ENCODE assay signal across 12 cellular contexts in the genomic region with DNA sequence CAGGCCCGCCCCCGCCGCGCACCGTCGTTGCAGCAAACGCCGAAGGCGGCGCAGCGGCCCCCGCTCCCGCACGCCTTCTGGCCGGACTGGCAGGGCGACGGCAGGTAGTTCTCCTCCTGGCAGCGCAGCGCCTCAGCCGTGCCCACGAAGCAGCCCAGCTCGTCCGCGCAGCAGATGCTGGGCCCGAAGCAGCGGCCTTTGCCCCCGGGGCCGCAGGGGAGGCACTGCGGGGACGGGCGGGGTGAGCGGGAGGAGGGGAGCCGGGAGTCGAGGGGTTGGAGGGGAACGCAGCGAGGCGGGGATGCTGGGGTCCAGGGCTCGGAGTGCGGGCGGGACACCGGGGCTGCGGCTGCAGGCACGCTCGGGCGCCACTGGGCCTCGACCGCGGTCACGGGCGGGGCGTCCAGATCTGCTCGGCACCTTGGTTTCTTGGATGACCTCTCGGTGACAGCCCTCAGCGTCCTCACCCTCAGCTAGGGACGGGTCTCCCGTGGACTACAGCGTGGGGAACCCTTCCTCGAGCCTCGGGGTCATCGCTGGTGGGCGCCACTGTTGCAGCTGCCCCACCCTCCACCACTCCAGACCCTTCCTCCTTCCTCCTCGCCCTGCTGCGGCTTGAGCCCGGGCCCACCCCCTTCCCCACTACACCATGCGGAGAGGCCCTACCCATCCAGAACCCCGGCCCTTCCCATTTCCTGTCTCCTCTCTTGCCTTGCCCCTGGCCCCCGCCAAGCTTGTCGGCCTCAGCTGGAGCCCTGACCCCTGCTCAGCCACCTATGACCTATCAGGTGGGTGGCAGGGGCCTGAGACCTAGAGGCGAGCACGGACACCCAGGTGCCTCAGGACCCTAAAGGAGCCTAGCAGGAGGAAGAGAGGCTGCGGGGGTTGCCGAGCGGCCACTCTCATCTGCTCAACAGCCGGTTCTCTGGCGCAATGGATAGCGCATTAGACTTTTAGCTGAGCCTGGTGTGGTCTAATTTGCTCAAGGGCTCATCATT. TPM values are rescaled to one million over a fixed set of nuclear protein-coding genes. Genes with fewer than 3 reads are reported as not detected.
A peak's percentile ranks its signal among the peaks of the same experiment; 100 is the strongest.
DNase-seq lines count a peak whose midpoint lies in the region; ATAC-seq, FAIRE-seq and TF ChIP-seq lines count a peak whose summit lies in the region.
"Had no signal": no experiment of that assay in that cellular context is flagged by ENCODE, and none has a peak within 500 bp of the region (broad histone marks: within the 10 kb centered on the region; RNA-seq: fewer than 3 reads in every experiment).

No MANE protein-coding gene starts in this region.

- TF ChIP-seq CTCF in cardiac muscle cell (IDR thresholded peaks at IDR 0.05; ENCODE audit: low read depth, low read length) (no peak), right atrium auricular region (IDR thresholded peaks at IDR 0.05) (no peak), bronchial epithelial cell (IDR thresholded peaks at IDR 0.05; ENCODE audit: insufficient read depth, low read length, severe bottlenecking) (no peak), mesothelial cell of epicardium (IDR thresholded peaks at IDR 0.05; ENCODE audit: unreplicated experiment) (no peak), type B pancreatic cell (conservative IDR thresholded peaks at IDR 0.05) (no peak), uterus (IDR thresholded peaks at IDR 0.05) (no peak)

- H3K4me1 ChIP-seq in cardiac muscle cell (ENCODE audit: low read depth), result no peaks in the 10 kb centered on the region
- peaks cover 0 to 20% of the 10 kb centered on the region in 2 donors for H3K4me1 ChIP-seq in right atrium auricular region
- no peaks in the 10 kb centered on the region for H3K4me1 ChIP-seq in uterus

- H3K27me3 Mint-ChIP-seq in mesothelial cell of epicardium (ENCODE audit: low read depth), result peaks cover 67% of the 10 kb centered on the region
- peaks cover 66% of the 10 kb centered on the region for H3K27me3 Mint-ChIP-seq in type B pancreatic cell

- TF ChIP-seq POLR2A in uterus (IDR thresholded peaks at IDR 0.05), result no peak

- DNase-seq in cardiac muscle cell (ENCODE audit: low read depth in 1 of 2, low spot score in 1 of 2) (no peak), right atrium auricular region (ENCODE audit: low spot score) (no peak), bronchial epithelial cell (ENCODE audit: low read depth) (no peak), mesothelial cell of epicardium (ENCODE audit: low spot score in 2 of 2, unreplicated experiment in 2 of 2) (no peak), type B pancreatic cell (ENCODE audit: extremely low spot score, unreplicated experiment) (no peak), uterus (no peak), NOMO-1 treated with DMSO at 0.1 percent for 48 hours (lab: John Stamatoyannopoulos, UW; ENCODE audit: unreplicated experiment) (no peak)
- DNase-seq: NCI-H524 treated with DMSO at 0.1 percent for 48 hours had no signal

- no peaks in the 10 kb centered on the region for H3K36me3 Mint-ChIP-seq in mesothelial cell of epicardium
- H3K36me3 Mint-ChIP-seq in type B pancreatic cell, result no peaks in the 10 kb centered on the region

- H3K27ac ChIP-seq in cardiac muscle cell (no peak overlapping the region), right atrium auricular region (no peak overlapping the region), uterus (no peak overlapping the region)
- H3K27ac ChIP-seq: adrenal gland had no signal

- intact Hi-C loops in uterus (cut with DNase I; ENCODE audit: low total_unique reads), result no loop called here

- no peak for FAIRE-seq in bronchial epithelial cell (lab: Jason Lieb, UNC)
- FAIRE-seq: D721Med had no signal

- H3K9me3 Mint-ChIP-seq in mesothelial cell of epicardium, result no peaks in the 10 kb centered on the region
- no peaks in the 10 kb centered on the region for H3K9me3 Mint-ChIP-seq in type B pancreatic cell

- H3K4me3 ChIP-seq in cardiac muscle cell (peak overlapping the region; percentile 17), right atrium auricular region (peak overlapping the region in 1 of 2 donors; percentile 38), bronchial epithelial cell (ENCODE audit: low read depth, low read length) (peak overlapping the region; percentile 6), uterus (no peak overlapping the region)

- H3K4me3 Mint-ChIP-seq in mesothelial cell of epicardium (peak overlapping the region; percentile 47), type B pancreatic cell (peak overlapping the region; percentile 52)

- H3K27me3 ChIP-seq in cardiac muscle cell, result peaks cover 67% of the 10 kb centered on the region
- H3K27me3 ChIP-seq in right atrium auricular region, result peaks cover 6 to 14% of the 10 kb centered on the region in 2 donors
- H3K27me3 ChIP-seq in bronchial epithelial cell (ENCODE audit: control insufficient read depth, insufficient read depth, low read length), result peaks cover 19% of the 10 kb centered on the region
- H3K27me3 ChIP-seq in uterus, result peaks cover 4 to 7% of the 10 kb centered on the region in 2 donors
- H3K27me3 ChIP-seq: adrenal gland had no signal

- H3K27ac Mint-ChIP-seq in mesothelial cell of epicardium (no peak overlapping the region), type B pancreatic cell (no peak overlapping the region)

- H3K4me1 Mint-ChIP-seq in mesothelial cell of epicardium (no peaks in the 10 kb centered on the region), type B pancreatic cell (ENCODE audit: unreplicated experiment) (no peaks in the 10 kb centered on the region)

- H3K9me3 ChIP-seq in cardiac muscle cell (ENCODE audit: low read depth) (no peaks in the 10 kb centered on the region), right atrium auricular region (no peaks in the 10 kb centered on the region), uterus (no peaks in the 10 kb centered on the region)
- H3K9me3 ChIP-seq: adrenal gland had no signal

- no peak for ATAC-seq in GM21360 (IDR thresholded peaks at IDR 0.05; ENCODE audit: unreplicated experiment)

- no peaks in the 10 kb centered on the region for H3K36me3 ChIP-seq in cardiac muscle cell
- H3K36me3 ChIP-seq in right atrium auricular region, result no peaks in the 10 kb centered on the region
- H3K36me3 ChIP-seq in bronchial epithelial cell (ENCODE audit: control insufficient read depth, insufficient read depth, low read length), result no peaks in the 10 kb centered on the region
- H3K36me3 ChIP-seq in uterus, result no peaks in the 10 kb centered on the region
- H3K36me3 ChIP-seq: adrenal gland had no signal

RNA-seq across cellular contexts. Expression of a gene that starts 1.3 kb away (rescaled TPM):
- total RNA-seq in cardiac muscle cell (not detected in 2 replicates), right atrium auricular region (not detected), bronchial epithelial cell (not detected in 2 replicates), mesothelial cell of epicardium (not detected in 3 replicates), type B pancreatic cell (ENCODE audit: low replicate concordance) (not detected in 2 replicates), uterus (not detected)
- polyA plus RNA-seq in cardiac muscle cell, result not detected in 2 replicates
- polyA plus RNA-seq: neural cell had no signal

RNA-seq across cellular contexts. Expression of a gene that starts 11.8 kb away (rescaled TPM):
- total RNA-seq in cardiac muscle cell (not detected in 2 replicates), right atrium auricular region (not detected), bronchial epithelial cell (not detected in 2 replicates), mesothelial cell of epicardium (not detected in 3 replicates), type B pancreatic cell (ENCODE audit: low replicate concordance) (1.2 TPM in 1 of 2 replicates, not detected in the other), uterus (1 to 10 TPM in 1 of 4 donors, not detected in 3; 4.2 TPM)
- polyA plus RNA-seq in cardiac muscle cell, result not detected in 2 replicates
- polyA plus RNA-seq: neural cell had no signal

RNA-seq across cellular contexts. Expression of a gene that starts 37.4 kb away (rescaled TPM):
- total RNA-seq in cardiac muscle cell (129 and 133 TPM in 2 replicates), right atrium auricular region (10 to 100 TPM; 44.7 to 45.4 TPM), bronchial epithelial cell (68.0 and 69.5 TPM in 2 replicates), mesothelial cell of epicardium (56.9 to 66.3 TPM (median 57.0 TPM) in 3 replicates), type B pancreatic cell (ENCODE audit: low replicate concordance) (59.0 and 67.3 TPM in 2 replicates), uterus (100 to 1,000 TPM in 1 of 4 donors, 10 to 100 TPM in 3; 13.2 to 157 (median 35.8) TPM)
- polyA plus RNA-seq in cardiac muscle cell, result 159 and 164 TPM in 2 replicates

RNA-seq across cellular contexts. Expression of a gene that starts 39.8 kb away (rescaled TPM):
- total RNA-seq in cardiac muscle cell (5.3 TPM in 1 of 2 replicates, not detected in the other), right atrium auricular region (not detected), bronchial epithelial cell (0.13 and 0.53 TPM in 2 replicates), mesothelial cell of epicardium (1.6 to 2.1 TPM (median 1.9 TPM) in 3 replicates), type B pancreatic cell (ENCODE audit: low replicate concordance) (0.99 and 2.3 TPM in 2 replicates), uterus (1 to 10 TPM in 1 of 4 donors, not detected in 3; 2.3 TPM)
- 0.24 TPM in 1 of 2 replicates, not detected in the other for polyA plus RNA-seq in cardiac muscle cell

Comparison
In these comparisons a context has a peak if more than half of its experiments do, and no peak if none do; other contexts are left out.
1. H3K4me3 ChIP-seq: peak in cardiac muscle cell (single experiment) and bronchial epithelial cell (single experiment); none in uterus (0 of 2).